In genomic region chr6:26187981-26188635, GRCh38 we compare ENCODE assay signal across 8 cellular contexts.
DNase-seq lines count a peak whose midpoint lies in the region; ATAC-seq, FAIRE-seq and TF ChIP-seq lines count a peak whose summit lies in the region.

No MANE protein-coding gene starts in this region.

- H3K4me3 ChIP-seq in H7 (ENCODE audit: insufficient read depth, low read depth, low read length) (peak overlapping the region; percentile 78), hepatocyte (peak overlapping the region; percentile 51), small intestine (ENCODE audit: low read depth in 1 of 2, low read length in 2 of 2) (peak overlapping the region; percentile 41 to 47)

- H3K79me2 ChIP-seq in hepatocyte = peaks cover 26% of the 10 kb centered on the region

- ATAC-seq in activated T-helper 17 cell treated with anti-CD3 and anti-CD28 coated beads, Interleukin-2, amount 50 U/mL, for 72 hours (replicated peaks) = peak; percentile 28

- H3K36me3 ChIP-seq in H7 (replicated peaks; ENCODE audit: control insufficient read depth, insufficient read depth, low read length) (no peaks in the 10 kb centered on the region), hepatocyte (replicated peaks; ENCODE audit: insufficient read depth, low read depth) (no peaks in the 10 kb centered on the region), small intestine (ENCODE audit: control insufficient read depth in 2 of 2, insufficient read depth in 2 of 2, low read length in 2 of 2) (no peaks in the 10 kb centered on the region)

- 7% methylated on average over 20 of the region's 20 CpGs for WGBS in hepatocyte (ENCODE audit: low lambda C conversion rate, missing lambda C conversion rate)
- WGBS in small intestine, 3 donors = 5 to 7% (median 6%) methylated on average over 20 of the region's 20 CpGs

- H2AFZ ChIP-seq in hepatocyte = no peak overlapping the region

- H3K27ac ChIP-seq in hepatocyte (peak overlapping the region; percentile 85), small intestine (ENCODE audit: low read depth in 1 of 2, low read length in 1 of 2) (peak overlapping the region; percentile 76 to 96)

- H3K4me1 ChIP-seq in hepatocyte (ENCODE audit: insufficient read depth) = peaks cover 8% of the 10 kb centered on the region
- H3K4me1 ChIP-seq in small intestine (ENCODE audit: control insufficient read depth in 2 of 2, insufficient read depth in 1 of 2, low read depth in 1 of 2, low read length in 1 of 2) = no peaks in the 10 kb centered on the region

- H3K4me2 ChIP-seq in hepatocyte = peak overlapping the region; percentile 79

- no peaks in the 10 kb centered on the region for H4K20me1 ChIP-seq in hepatocyte (ENCODE audit: insufficient read depth, poor library complexity, severe bottlenecking)

- no peaks in the 10 kb centered on the region for H3K9me3 ChIP-seq in hepatocyte (ENCODE audit: low read depth)
- no peaks in the 10 kb centered on the region for H3K9me3 ChIP-seq in small intestine (ENCODE audit: control insufficient read depth, low read depth)

- H3K27me3 ChIP-seq in H7 (ENCODE audit: control insufficient read depth, insufficient read depth, low read length) (no peaks in the 10 kb centered on the region), hepatocyte (no peaks in the 10 kb centered on the region), small intestine (ENCODE audit: control insufficient read depth in 2 of 2, insufficient read depth in 2 of 2, low read length in 2 of 2) (no peaks in the 10 kb centered on the region)

- no peaks in the 10 kb centered on the region for H3K27me3 Mint-ChIP-seq in activated T-helper 17 cell treated with anti-CD3 and anti-CD28 coated beads, Interleukin-2, amount 50 U/mL, for 72 hours

- no peaks in the 10 kb centered on the region for H3K9me2 ChIP-seq in hepatocyte (replicated peaks; ENCODE audit: insufficient read depth)

- peaks cover 16% of the 10 kb centered on the region for H3K36me3 Mint-ChIP-seq in activated T-helper 17 cell treated with anti-CD3 and anti-CD28 coated beads, Interleukin-2, amount 50 U/mL, for 72 hours (ENCODE audit: low read depth)

- peak overlapping the region; percentile 92 for H3K4me3 Mint-ChIP-seq in activated T-helper 17 cell treated with anti-CD3 and anti-CD28 coated beads, Interleukin-2, amount 50 U/mL, for 72 hours

- H3K9me3 Mint-ChIP-seq in activated T-helper 17 cell treated with anti-CD3 and anti-CD28 coated beads, Interleukin-2, amount 50 U/mL, for 72 hours = no peaks in the 10 kb centered on the region

- peak; percentile 80 for DNase-seq in ELF-1 (ENCODE audit: low read depth, low spot score)
- peak; percentile 34 for DNase-seq in H7
- peak; percentile 73 for DNase-seq in NCI-H2227 (lab: John Stamatoyannopoulos, UW; ENCODE audit: unreplicated experiment)
- peak; percentile 60 for DNase-seq in hepatocyte (ENCODE audit: low spot score)
- peak; percentile 62 for DNase-seq in small intestine
- DNase-seq in globus pallidus (ENCODE audit: low spot score) = no peak
- no peak for DNase-seq in AG20443 (ENCODE audit: low spot score)

- no peak for TF ChIP-seq CTCF in hepatocyte (IDR thresholded peaks at IDR 0.05; ENCODE audit: poor library complexity)

- FAIRE-seq in small intestine (lab: Jason Lieb, UNC) = no peak

- peak overlapping the region; percentile 92 for H3K27ac Mint-ChIP-seq in activated T-helper 17 cell treated with anti-CD3 and anti-CD28 coated beads, Interleukin-2, amount 50 U/mL, for 72 hours

- H3K4me1 Mint-ChIP-seq in activated T-helper 17 cell treated with anti-CD3 and anti-CD28 coated beads, Interleukin-2, amount 50 U/mL, for 72 hours = peaks cover 27% of the 10 kb centered on the region

Comparison
In these comparisons a context has a peak if more than half of its experiments do, and no peak if none do; other contexts are left out.
1. DNase-seq: peak in ELF-1 (single experiment), H7 (single experiment), NCI-H2227 (single experiment), hepatocyte (single experiment) and small intestine (single experiment); none in globus pallidus (single experiment) and AG20443 (single experiment).
2. Peak in every context shown above with its lines, with median percentiles within 50 percentile points of each other: H3K4me3 ChIP-seq.